Comparison of ENCODE assay signal across 13 cellular contexts in genomic region chr16:84983308-84983707, GRCh38. TPM values are rescaled to one million over a fixed set of nuclear protein-coding genes. Genes with fewer than 3 reads are reported as not detected.
DNase-seq lines count a peak whose midpoint lies in the region; ATAC-seq and TF ChIP-seq lines count a peak whose summit lies in the region.
"Had no signal": no experiment of that assay in that cellular context is flagged by ENCODE, and none has a peak within 500 bp of the region (broad histone marks: within the 10 kb centered on the region; RNA-seq: fewer than 3 reads in every experiment).

No MANE protein-coding gene starts in this region.

- no peak for TF ChIP-seq CTCF in Peyer's patch (IDR thresholded peaks at IDR 0.05)
- no peak for TF ChIP-seq CTCF in sigmoid colon (IDR thresholded peaks at IDR 0.05)

- H3K4me3 ChIP-seq in Peyer's patch: no peak overlapping the region
- no peak overlapping the region for H3K4me3 ChIP-seq in sigmoid colon
- H3K4me3 ChIP-seq: breast epithelium, ovary had no signal

- no peaks in the 10 kb centered on the region for H3K27me3 ChIP-seq in Peyer's patch
- no peaks in the 10 kb centered on the region for H3K27me3 ChIP-seq in sigmoid colon
- H3K27me3 ChIP-seq: breast epithelium, ovary had no signal

- TF ChIP-seq POLR2A in Peyer's patch (IDR thresholded peaks at IDR 0.05) (no peak), sigmoid colon (IDR thresholded peaks at IDR 0.05) (no peak)

- H3K9me3 ChIP-seq in Peyer's patch: no peaks in the 10 kb centered on the region
- H3K9me3 ChIP-seq in sigmoid colon: no peaks in the 10 kb centered on the region
- H3K9me3 ChIP-seq: breast epithelium, ovary had no signal

- peak overlapping the region in 3 of 4 donors; percentile 27 to 60 (median 57) for H3K27ac ChIP-seq in Peyer's patch
- H3K27ac ChIP-seq in sigmoid colon: peak overlapping the region; percentile 45 to 91 (median 84)
- H3K27ac ChIP-seq: ovary had no signal

- H3K4me1 ChIP-seq in Peyer's patch (peaks cover 0 to 42% (median 2%) of the 10 kb centered on the region in 4 donors), sigmoid colon (peaks cover 0 to 69% (median 50%) of the 10 kb centered on the region in 4 donors)
- H3K4me1 ChIP-seq: breast epithelium had no signal

- WGBS in sigmoid colon, 2 donors: 82 to 84% methylated on average over 6 of the region's 6 CpGs

- no peak for TF ChIP-seq EP300 in sigmoid colon (IDR thresholded peaks at IDR 0.05)

- ATAC-seq in left ventricle myocardium superior: peak; percentile 48
- no peak for ATAC-seq in GM21390 (IDR thresholded peaks at IDR 0.05; ENCODE audit: unreplicated experiment)

- H3K36me3 ChIP-seq in Peyer's patch (peaks cover 0 to 62% (median 0%) of the 10 kb centered on the region in 3 donors), sigmoid colon (peaks cover 8 to 66% (median 26%) of the 10 kb centered on the region in 4 donors)
- H3K36me3 ChIP-seq: breast epithelium, ovary had no signal

- intact Hi-C loops in left ventricle myocardium superior (cut with micrococcal nuclease): no loop called here
- intact Hi-C loops in sigmoid colon (cut with DNase I): no loop called here

- DNase-seq in GF-D8 (lab: John Stamatoyannopoulos, UW) (peak; percentile 31), Peyer's patch (peak in 1 of 3 donors; percentile 42), left ventricle myocardium superior (peak; percentile 47), sigmoid colon (no peak), ureter (ENCODE audit: low spot score) (no peak), NK-92 (lab: John Stamatoyannopoulos, UW; ENCODE audit: unreplicated experiment) (no peak), NCI-H748 (lab: John Stamatoyannopoulos, UW; ENCODE audit: unreplicated experiment) (no peak)
- DNase-seq: activated CD4-positive, alpha-beta memory T cell treated with anti-CD3 and anti-CD28 coated beads for 36 hours; EL; ovary; stimulated activated CD4-positive, alpha-beta T cell treated with anti-CD3 and anti-CD28 coated beads, Interleukin-2, amount 100 ng/mL, for 24 hours had no signal

RNA-seq across cellular contexts. Expression of gene ZDHHC7, which starts 28.0 kb away (rescaled TPM):
- total RNA-seq in Peyer's patch (10 to 100 TPM; 24.8 to 89.1 (median 69.6) TPM), left ventricle myocardium superior (37.1 TPM), sigmoid colon (10 to 100 TPM; 56.2 to 69.5 (median 63.7) TPM), ureter (50.5 TPM)
- polyA plus RNA-seq in sigmoid colon: 10 to 100 TPM; 20.8 to 40.1 (median 22.2) TPM

RNA-seq across cellular contexts. Expression of gene KIAA0513, which starts 44.3 kb away (rescaled TPM):
- total RNA-seq in Peyer's patch (10 to 100 TPM; 17.7 to 52.0 (median 23.9) TPM), left ventricle myocardium superior (9.5 TPM), sigmoid colon (10 to 100 TPM; 18.6 to 40.2 (median 26.4) TPM), ureter (16.1 TPM)
- 10 to 100 TPM in 2 of 3 donors, 1 to 10 TPM in 1; 8.4 to 14.8 (median 10.6) TPM for polyA plus RNA-seq in sigmoid colon

Comparison
In these comparisons a context has a peak if more than half of its experiments do, and no peak if none do; other contexts are left out.
1. DNase-seq: peak in GF-D8 (single experiment) and left ventricle myocardium superior (single experiment); none in sigmoid colon (single experiment), ureter (single experiment), NK-92 (single experiment) and NCI-H748 (single experiment).